1 cellular context compared by ENCODE assay signal in the genomic region with DNA sequence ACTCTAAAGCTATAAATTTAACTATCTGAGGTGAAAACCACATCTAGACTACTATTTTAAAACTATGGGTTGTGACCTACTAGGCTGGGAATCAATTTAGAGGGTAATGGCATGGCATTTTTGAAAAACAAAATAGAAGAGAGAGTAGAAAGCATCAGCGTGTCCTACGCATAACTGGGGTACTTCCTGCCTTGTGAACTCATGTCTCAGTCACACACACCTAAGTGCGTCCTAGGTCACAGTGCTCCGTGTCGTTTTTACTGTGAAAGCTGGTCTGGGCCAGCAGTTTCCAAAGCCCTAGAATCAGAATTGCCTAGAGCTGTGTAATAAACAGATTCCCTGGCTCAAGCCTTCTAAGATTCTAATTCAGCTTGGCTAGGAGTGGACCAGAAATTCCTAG.
TF ChIP-seq lines count a peak whose summit lies in the region.

No MANE protein-coding gene starts in this region.

TF ChIP-seq in WTC11, 78 proteins besides CTCF, POLR2A, EP300 and RAD21 (continued from another document):
- TF ChIP-seq, protein P1, sequence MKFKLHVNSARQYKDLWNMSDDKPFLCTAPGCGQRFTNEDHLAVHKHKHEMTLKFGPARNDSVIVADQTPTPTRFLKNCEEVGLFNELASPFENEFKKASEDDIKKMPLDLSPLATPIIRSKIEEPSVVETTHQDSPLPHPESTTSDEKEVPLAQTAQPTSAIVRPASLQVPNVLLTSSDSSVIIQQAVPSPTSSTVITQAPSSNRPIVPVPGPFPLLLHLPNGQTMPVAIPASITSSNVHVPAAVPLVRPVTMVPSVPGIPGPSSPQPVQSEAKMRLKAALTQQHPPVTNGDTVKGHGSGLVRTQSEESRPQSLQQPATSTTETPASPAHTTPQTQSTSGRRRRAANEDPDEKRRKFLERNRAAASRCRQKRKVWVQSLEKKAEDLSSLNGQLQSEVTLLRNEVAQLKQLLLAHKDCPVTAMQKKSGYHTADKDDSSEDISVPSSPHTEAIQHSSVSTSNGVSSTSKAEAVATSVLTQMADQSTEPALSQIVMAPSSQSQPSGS (CRISPR knock-in tag; IDR thresholded peaks at IDR 0.05; ENCODE audit: borderline replicate concordance, low read depth): no peak
- no peak for TF ChIP-seq ZNF263 (CRISPR knock-in tag; IDR thresholded peaks at IDR 0.05; ENCODE audit: low read depth)
- TF ChIP-seq, protein P2, sequence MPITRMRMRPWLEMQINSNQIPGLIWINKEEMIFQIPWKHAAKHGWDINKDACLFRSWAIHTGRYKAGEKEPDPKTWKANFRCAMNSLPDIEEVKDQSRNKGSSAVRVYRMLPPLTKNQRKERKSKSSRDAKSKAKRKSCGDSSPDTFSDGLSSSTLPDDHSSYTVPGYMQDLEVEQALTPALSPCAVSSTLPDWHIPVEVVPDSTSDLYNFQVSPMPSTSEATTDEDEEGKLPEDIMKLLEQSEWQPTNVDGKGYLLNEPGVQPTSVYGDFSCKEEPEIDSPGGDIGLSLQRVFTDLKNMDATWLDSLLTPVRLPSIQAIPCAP (CRISPR knock-in tag; IDR thresholded peaks at IDR 0.05): no peak
- no peak for TF ChIP-seq MXD4 (CRISPR knock-in tag; IDR thresholded peaks at IDR 0.05; ENCODE audit: borderline replicate concordance)
- TF ChIP-seq CDX4 (CRISPR knock-in tag; IDR thresholded peaks at IDR 0.05; ENCODE audit: borderline replicate concordance): no peak
- no peak for TF ChIP-seq SOX15 (CRISPR knock-in tag; IDR thresholded peaks at IDR 0.05)
- no peak for TF ChIP-seq ETV6 (CRISPR knock-in tag; IDR thresholded peaks at IDR 0.05)
